In the genomic region with DNA sequence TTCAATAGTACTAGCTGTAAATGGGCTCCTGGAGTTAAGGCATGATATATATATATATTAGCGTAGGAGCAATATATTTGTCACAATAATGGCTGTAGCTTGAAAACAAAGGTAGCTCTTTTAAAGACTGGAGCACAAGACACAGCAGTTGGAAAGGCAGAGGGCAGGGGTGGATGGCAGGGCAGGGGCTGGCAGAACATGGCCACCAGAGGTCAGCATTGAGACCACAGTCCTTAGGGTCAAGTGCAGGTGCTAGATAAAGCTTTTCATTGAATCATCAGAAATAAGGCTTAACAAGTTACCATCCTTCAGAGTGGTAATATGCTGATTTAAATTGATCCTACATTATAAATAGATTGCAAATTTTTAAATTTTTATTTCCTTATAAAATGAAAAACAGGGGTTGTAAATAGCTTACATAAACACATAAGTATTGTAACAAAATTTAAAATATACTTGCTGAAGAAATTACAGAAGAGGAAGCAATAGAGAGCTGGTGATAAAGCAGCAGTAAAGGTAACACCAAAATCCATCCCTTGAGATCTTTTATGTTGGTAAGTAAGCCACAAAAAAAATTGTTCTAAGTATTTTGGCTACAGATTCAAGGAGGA, we compare ENCODE assay signal across 8 cellular contexts.
DNase-seq lines count a peak whose midpoint lies in the region; ATAC-seq, FAIRE-seq and TF ChIP-seq lines count a peak whose summit lies in the region.

No MANE protein-coding gene starts in this region.

- H3K4me1 ChIP-seq in cardiac muscle cell (ENCODE audit: low read depth) (peaks cover 23% of the 10 kb centered on the region), RWPE2 (ENCODE audit: insufficient read depth, poor library complexity, severe bottlenecking) (no peaks in the 10 kb centered on the region), esophagus muscularis mucosa (no peaks in the 10 kb centered on the region), pancreas (peaks cover 3 to 12% (median 4%) of the 10 kb centered on the region in 3 donors)

- H3K4me3 ChIP-seq in cardiac muscle cell (no peak overlapping the region), RWPE2 (ENCODE audit: severe bottlenecking) (no peak overlapping the region), esophagus muscularis mucosa (no peak overlapping the region), pancreas (no peak overlapping the region)

- TF ChIP-seq CTCF in cardiac muscle cell (IDR thresholded peaks at IDR 0.05; ENCODE audit: low read depth, low read length) (peak; percentile 87), RWPE2 (IDR thresholded peaks at IDR 0.05; ENCODE audit: poor library complexity, severe bottlenecking) (peak; percentile 79), esophagus muscularis mucosa (IDR thresholded peaks at IDR 0.05) (peak; percentile 23 to 53 (median 39)), pancreas (IDR thresholded peaks at IDR 0.05) (peak in 3 of 4 donors; percentile 23 to 43 (median 39))

- no peak for TF ChIP-seq POLR2A in esophagus muscularis mucosa (IDR thresholded peaks at IDR 0.05; ENCODE audit: low read depth)

- FAIRE-seq in pancreas (lab: Jason Lieb, UNC), result no peak

- H3K27me3 ChIP-seq in cardiac muscle cell (no peaks in the 10 kb centered on the region), RWPE2 (ENCODE audit: insufficient read depth, poor library complexity, severe bottlenecking) (peaks cover 4% of the 10 kb centered on the region), esophagus muscularis mucosa (no peaks in the 10 kb centered on the region), pancreas (no peaks in the 10 kb centered on the region)

- H3K9me3 ChIP-seq in cardiac muscle cell (ENCODE audit: low read depth) (no peaks in the 10 kb centered on the region), RWPE2 (ENCODE audit: severe bottlenecking) (no peaks in the 10 kb centered on the region), esophagus muscularis mucosa (no peaks in the 10 kb centered on the region), pancreas (no peaks in the 10 kb centered on the region)

- no peak for ATAC-seq in Right ventricle myocardium inferior
- ATAC-seq in RWPE2 (ENCODE audit: low read depth), result peak; percentile 67; the same call in 2 of the 3 replicates
- peak in 3 of 4 donors; percentile 65 to 69 (median 69) for ATAC-seq in pancreas
- ATAC-seq in GM21528 (IDR thresholded peaks at IDR 0.05; ENCODE audit: low FRiP score, unreplicated experiment), result no peak
- no peak for ATAC-seq in GM21786 (IDR thresholded peaks at IDR 0.05; ENCODE audit: unreplicated experiment)

- H3K27ac ChIP-seq in cardiac muscle cell (no peak overlapping the region), RWPE2 (ENCODE audit: poor library complexity, severe bottlenecking) (no peak overlapping the region), esophagus muscularis mucosa (replicated peaks in 1 of 4) (no peak overlapping the region), pancreas (peak overlapping the region in 1 of 4 donors; percentile 3)

- intact Hi-C loops in Right ventricle myocardium inferior (cut with DNase I) (loop anchor here (2.0 to 5.0 kb wide), 2 partner anchors 74 to 242 kb away; no protein-coding TSS in a partner anchor), esophagus muscularis mucosa (cut with DNase I) (loop anchor here (10.0 kb wide), 1 partner anchor 244 kb away; no protein-coding TSS in a partner anchor), pancreas (cut with DNase I) (no loop called here)

- no peaks in the 10 kb centered on the region for H3K36me3 ChIP-seq in cardiac muscle cell
- no peaks in the 10 kb centered on the region for H3K36me3 ChIP-seq in RWPE2 (ENCODE audit: low read depth)
- no peaks in the 10 kb centered on the region for H3K36me3 ChIP-seq in esophagus muscularis mucosa
- no peaks in the 10 kb centered on the region for H3K36me3 ChIP-seq in pancreas

- DNase-seq in cardiac muscle cell (ENCODE audit: low read depth in 1 of 2, low spot score in 1 of 2), result peak; percentile 64 to 79
- DNase-seq in Right ventricle myocardium inferior (ENCODE audit: missing footprints), result no peak
- DNase-seq in HPDE6-E6E7 (ENCODE audit: extremely low spot score), result peak; percentile 14
- no peak for DNase-seq in RWPE2 (ENCODE audit: low spot score)
- no peak for DNase-seq in esophagus muscularis mucosa (ENCODE audit: extremely low spot score)
- DNase-seq in pancreas, result peak in 3 of 6 donors; percentile 41 to 61 (median 50)

- WGBS in esophagus muscularis mucosa, result 88% methylated on average over 1 of the region's 1 CpG
- WGBS in pancreas, 2 donors, result 94 to 96% methylated on average over 1 of the region's 1 CpG

- no peak for TF ChIP-seq EP300 in esophagus muscularis mucosa (IDR thresholded peaks at IDR 0.05)

Comparison
In these comparisons a context has a peak if more than half of its experiments do, and no peak if none do; other contexts are left out.
1. DNase-seq: peak in cardiac muscle cell (2 of 2) and HPDE6-E6E7 (single experiment); none in Right ventricle myocardium inferior (single experiment), RWPE2 (single experiment) and esophagus muscularis mucosa (single experiment).
2. ATAC-seq: peak in RWPE2 (single experiment) and pancreas (3 of 4); none in Right ventricle myocardium inferior (single experiment), GM21528 (single experiment) and GM21786 (single experiment).
3. intact Hi-C loops: an anchor here in Right ventricle myocardium inferior (2.0 to 5.0 kb wide) and esophagus muscularis mucosa (10.0 kb wide); none called in pancreas.
4. Peak in every context shown above with its lines, with median percentiles within 50 percentile points of each other: CTCF ChIP-seq.